11 cellular contexts compared by ENCODE assay signal in the genomic region with DNA sequence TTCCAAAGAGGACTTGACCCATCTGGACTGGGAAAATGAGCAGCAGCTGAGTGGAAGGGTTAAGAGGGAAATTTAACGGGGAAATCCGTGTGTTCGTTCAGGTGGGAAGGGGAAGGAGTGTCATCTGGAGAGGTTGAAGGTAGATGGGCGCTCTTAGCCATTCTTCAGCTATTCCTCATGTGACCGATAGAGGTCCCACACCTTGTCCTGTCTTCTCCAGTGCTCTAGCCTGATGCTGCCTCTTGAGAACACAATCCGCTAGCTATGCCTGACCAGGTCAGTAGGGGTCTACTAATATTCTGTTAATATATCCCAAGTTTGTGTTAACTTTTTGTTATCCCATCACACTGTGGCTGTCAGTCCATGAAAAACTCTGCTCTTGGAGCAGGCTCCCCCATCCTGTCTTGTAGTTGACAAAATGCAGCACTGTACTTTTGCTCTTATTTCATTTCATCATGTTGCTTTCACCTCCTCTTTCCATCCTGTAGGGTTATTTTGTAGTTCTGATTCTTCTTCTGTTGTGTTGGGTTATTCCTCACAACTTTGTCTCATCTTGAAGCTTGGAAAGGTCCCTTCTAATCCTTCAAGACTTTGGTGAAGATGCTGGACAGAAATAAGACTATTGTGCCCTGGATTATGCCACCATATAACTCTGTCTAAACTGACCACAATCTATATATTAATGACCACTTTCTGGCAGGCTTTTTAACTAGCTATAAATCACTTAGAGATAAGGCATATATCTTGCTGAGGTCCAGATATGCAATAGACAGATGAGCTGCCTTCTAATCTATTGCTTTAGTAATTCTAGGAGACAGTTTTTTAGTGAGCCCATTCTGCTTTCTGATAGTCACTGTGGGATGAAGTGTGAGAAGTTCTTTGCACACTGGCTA.
A peak's percentile ranks its signal among the peaks of the same experiment; 100 is the strongest.
DNase-seq lines count a peak whose midpoint lies in the region; ATAC-seq and TF ChIP-seq lines count a peak whose summit lies in the region.
"Had no signal": no experiment of that assay in that cellular context is flagged by ENCODE, and none has a peak within 500 bp of the region (broad histone marks: within the 10 kb centered on the region; RNA-seq: fewer than 3 reads in every experiment).

No MANE protein-coding gene starts in this region.

- CTCF ChIA-PET in PC-9 (lab: Charles Lee): interaction anchor here (1.3 kb wide), 1 partner anchor 214 kb away, joined by 4 read pairs; no protein-coding TSS in a partner anchor

- TF ChIP-seq CTCF in BE2C (IDR thresholded peaks at IDR 0.05; ENCODE audit: low read depth, low read length) (peak; percentile 52), GM23338 (conservative IDR thresholded peaks at IDR 0.05; ENCODE audit: low read depth in 2 of 2) (peak; percentile 66 to 84), fibroblast of pulmonary artery (IDR thresholded peaks at IDR 0.05; ENCODE audit: low read length, missing control alignments) (peak; percentile 35), PC-9 (conservative IDR thresholded peaks at IDR 0.05) (no peak)

- intact Hi-C loops in PC-9 (cut with micrococcal nuclease; ENCODE audit: unreplicated experiment): no loop called here

- H3K36me3 ChIP-seq in BE2C: no peaks in the 10 kb centered on the region
- no peaks in the 10 kb centered on the region for H3K36me3 ChIP-seq in GM23338 (ENCODE audit: insufficient read depth)
- no peaks in the 10 kb centered on the region; the same call in 1 of the 2 replicates for H3K36me3 ChIP-seq in PC-9 (ENCODE audit: low read depth)

- H3K79me2 ChIP-seq in GM23338 (replicated peaks; ENCODE audit: insufficient read depth) (no peaks in the 10 kb centered on the region), PC-9 (ENCODE audit: low read depth) (no peaks in the 10 kb centered on the region)

- H3K27me3 Mint-ChIP-seq in GM23338 (ENCODE audit: insufficient read depth, low read depth, poor library complexity): no peaks in the 10 kb centered on the region

- H3F3A ChIP-seq in GM23338 (replicated peaks; ENCODE audit: low read depth) (no peaks in the 10 kb centered on the region), PC-9 (ENCODE audit: insufficient read depth, low read depth) (peaks cover 3% of the 10 kb centered on the region; the same call in 1 of the 2 replicates)

- H3K4me1 Mint-ChIP-seq in GM23338: peaks cover 20% of the 10 kb centered on the region

- no peaks in the 10 kb centered on the region for H4K20me1 ChIP-seq in GM23338 (replicated peaks; ENCODE audit: insufficient read depth)
- no peaks in the 10 kb centered on the region for H4K20me1 ChIP-seq in PC-9 (ENCODE audit: insufficient read depth)

- H3K4me3 ChIP-seq in BE2C (ENCODE audit: low read depth, low read length) (no peak overlapping the region), GM23338 (no peak overlapping the region), fibroblast of pulmonary artery (replicated peaks; ENCODE audit: low read depth, low read length) (no peak overlapping the region), PC-9 (no peak overlapping the region)

- H3K9me3 Mint-ChIP-seq in GM23338: no peaks in the 10 kb centered on the region

- no peak overlapping the region for H2AFZ ChIP-seq in GM23338
- no peak overlapping the region for H2AFZ ChIP-seq in PC-9

- ATAC-seq in GM23338: peak; percentile 96
- ATAC-seq in HG03159 (IDR thresholded peaks at IDR 0.05; ENCODE audit: unreplicated experiment): no peak

- H3K4me2 ChIP-seq in GM23338: no peak overlapping the region
- H3K4me2 ChIP-seq in PC-9: no peak overlapping the region

- H3K27me3 ChIP-seq in BE2C (no peaks in the 10 kb centered on the region), GM23338 (ENCODE audit: insufficient read depth) (no peaks in the 10 kb centered on the region), PC-9 (ENCODE audit: insufficient read depth, low read depth) (no peaks in the 10 kb centered on the region)

- H3K4me3 Mint-ChIP-seq in GM23338: no peak overlapping the region

- H3K36me3 Mint-ChIP-seq in GM23338 (ENCODE audit: low read depth): no peaks in the 10 kb centered on the region

- H3K9me2 ChIP-seq in GM23338 (ENCODE audit: insufficient read depth): peaks cover 6% of the 10 kb centered on the region; the same call in 1 of the 2 replicates
- no peaks in the 10 kb centered on the region; the same call in 1 of the 2 replicates for H3K9me2 ChIP-seq in PC-9 (ENCODE audit: insufficient read depth)

- BruUV-seq in PC-9 (replicated peaks; lab: Mats Ljungman, UMichigan): no TSS peak

- H3K4me1 ChIP-seq in BE2C (no peaks in the 10 kb centered on the region), GM23338 (ENCODE audit: insufficient read depth) (peaks cover 18% of the 10 kb centered on the region), PC-9 (replicated peaks; ENCODE audit: insufficient read depth) (peaks cover 9% of the 10 kb centered on the region)

- H3K27ac Mint-ChIP-seq in GM23338: no peak overlapping the region

- no peak overlapping the region for H3K27ac ChIP-seq in GM23338 (ENCODE audit: low read depth)
- no peak overlapping the region for H3K27ac ChIP-seq in PC-9
- H3K27ac ChIP-seq: VCaP had no signal

- in situ Hi-C loops in SK-MEL-5 (cut with HindIII; ENCODE audit: low pct_unique_long_range_greater_than_20kb, low sequenced_read_pairs): no loop called here

- DNase-seq in BE2C: peak; percentile 11
- peak; percentile 87 for DNase-seq in GM23338 (ENCODE audit: low spot score)
- DNase-seq in SK-MEL-5 (ENCODE audit: low read depth, low spot score): peak; percentile 63
- no peak for DNase-seq in fibroblast of pulmonary artery (ENCODE audit: low read depth)
- no peak for DNase-seq in GM03348 (ENCODE audit: low spot score)
- DNase-seq in PC-9: no peak
- DNase-seq in LoVo (ENCODE audit: low spot score): no peak
- DNase-seq: mammary epithelial cell, NCI-H2029 had no signal

- POLR2A ChIA-PET in PC-9 (lab: Charles Lee; ENCODE audit: unreplicated experiment): interaction anchor here (0.7 kb wide), 1 partner anchor 25 kb away, joined by 6 read pairs; no protein-coding TSS in a partner anchor

- H3K9me3 ChIP-seq in BE2C (no peaks in the 10 kb centered on the region), PC-9 (ENCODE audit: insufficient read depth, low read depth) (no peaks in the 10 kb centered on the region)

TF ChIP-seq in GM23338, 12 proteins besides CTCF, POLR2A, EP300 and RAD21:
- no peak for TF ChIP-seq JUNB (IDR thresholded peaks at IDR 0.05; ENCODE audit: unreplicated experiment)
- TF ChIP-seq, protein P1, sequence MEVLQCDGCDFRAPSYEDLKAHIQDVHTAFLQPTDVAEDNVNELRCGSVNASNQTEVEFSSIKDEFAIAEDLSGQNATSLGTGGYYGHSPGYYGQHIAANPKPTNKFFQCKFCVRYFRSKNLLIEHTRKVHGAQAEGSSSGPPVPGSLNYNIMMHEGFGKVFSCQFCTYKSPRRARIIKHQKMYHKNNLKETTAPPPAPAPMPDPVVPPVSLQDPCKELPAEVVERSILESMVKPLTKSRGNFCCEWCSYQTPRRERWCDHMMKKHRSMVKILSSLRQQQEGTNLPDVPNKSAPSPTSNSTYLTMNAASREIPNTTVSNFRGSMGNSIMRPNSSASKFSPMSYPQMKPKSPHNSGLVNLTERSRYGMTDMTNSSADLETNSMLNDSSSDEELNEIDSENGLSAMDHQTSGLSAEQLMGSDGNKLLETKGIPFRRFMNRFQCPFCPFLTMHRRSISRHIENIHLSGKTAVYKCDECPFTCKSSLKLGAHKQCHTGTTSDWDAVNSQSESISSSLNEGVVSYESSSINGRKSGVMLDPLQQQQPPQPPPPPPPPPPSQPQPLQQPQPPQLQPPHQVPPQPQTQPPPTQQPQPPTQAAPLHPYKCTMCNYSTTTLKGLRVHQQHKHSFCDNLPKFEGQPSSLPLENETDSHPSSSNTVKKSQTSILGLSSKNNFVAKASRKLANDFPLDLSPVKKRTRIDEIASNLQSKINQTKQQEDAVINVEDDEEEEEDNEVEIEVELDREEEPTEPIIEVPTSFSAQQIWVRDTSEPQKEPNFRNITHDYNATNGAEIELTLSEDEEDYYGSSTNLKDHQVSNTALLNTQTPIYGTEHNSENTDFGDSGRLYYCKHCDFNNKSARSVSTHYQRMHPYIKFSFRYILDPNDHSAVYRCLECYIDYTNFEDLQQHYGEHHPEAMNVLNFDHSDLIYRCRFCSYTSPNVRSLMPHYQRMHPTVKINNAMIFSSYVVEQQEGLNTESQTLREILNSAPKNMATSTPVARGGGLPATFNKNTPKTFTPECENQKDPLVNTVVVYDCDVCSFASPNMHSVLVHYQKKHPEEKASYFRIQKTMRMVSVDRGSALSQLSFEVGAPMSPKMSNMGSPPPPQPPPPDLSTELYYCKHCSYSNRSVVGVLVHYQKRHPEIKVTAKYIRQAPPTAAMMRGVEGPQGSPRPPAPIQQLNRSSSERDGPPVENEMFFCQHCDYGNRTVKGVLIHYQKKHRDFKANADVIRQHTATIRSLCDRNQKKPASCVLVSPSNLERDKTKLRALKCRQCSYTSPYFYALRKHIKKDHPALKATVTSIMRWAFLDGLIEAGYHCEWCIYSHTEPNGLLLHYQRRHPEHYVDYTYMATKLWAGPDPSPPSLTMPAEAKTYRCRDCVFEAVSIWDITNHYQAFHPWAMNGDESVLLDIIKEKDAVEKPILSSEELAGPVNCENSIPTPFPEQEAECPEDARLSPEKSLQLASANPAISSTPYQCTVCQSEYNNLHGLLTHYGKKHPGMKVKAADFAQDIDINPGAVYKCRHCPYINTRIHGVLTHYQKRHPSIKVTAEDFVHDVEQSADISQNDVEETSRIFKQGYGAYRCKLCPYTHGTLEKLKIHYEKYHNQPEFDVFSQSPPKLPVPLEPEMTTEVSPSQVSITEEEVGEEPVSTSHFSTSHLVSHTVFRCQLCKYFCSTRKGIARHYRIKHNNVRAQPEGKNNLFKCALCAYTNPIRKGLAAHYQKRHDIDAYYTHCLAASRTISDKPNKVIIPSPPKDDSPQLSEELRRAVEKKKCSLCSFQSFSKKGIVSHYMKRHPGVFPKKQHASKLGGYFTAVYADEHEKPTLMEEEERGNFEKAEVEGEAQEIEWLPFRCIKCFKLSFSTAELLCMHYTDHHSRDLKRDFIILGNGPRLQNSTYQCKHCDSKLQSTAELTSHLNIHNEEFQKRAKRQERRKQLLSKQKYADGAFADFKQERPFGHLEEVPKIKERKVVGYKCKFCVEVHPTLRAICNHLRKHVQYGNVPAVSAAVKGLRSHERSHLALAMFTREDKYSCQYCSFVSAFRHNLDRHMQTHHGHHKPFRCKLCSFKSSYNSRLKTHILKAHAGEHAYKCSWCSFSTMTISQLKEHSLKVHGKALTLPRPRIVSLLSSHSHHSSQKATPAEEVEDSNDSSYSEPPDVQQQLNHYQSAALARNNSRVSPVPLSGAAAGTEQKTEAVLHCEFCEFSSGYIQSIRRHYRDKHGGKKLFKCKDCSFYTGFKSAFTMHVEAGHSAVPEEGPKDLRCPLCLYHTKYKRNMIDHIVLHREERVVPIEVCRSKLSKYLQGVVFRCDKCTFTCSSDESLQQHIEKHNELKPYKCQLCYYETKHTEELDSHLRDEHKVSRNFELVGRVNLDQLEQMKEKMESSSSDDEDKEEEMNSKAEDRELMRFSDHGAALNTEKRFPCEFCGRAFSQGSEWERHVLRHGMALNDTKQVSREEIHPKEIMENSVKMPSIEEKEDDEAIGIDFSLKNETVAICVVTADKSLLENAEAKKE (CRISPR knock-in tag; IDR thresholded peaks at IDR 0.05): peak; percentile 77; the same call in 1 of the 2 replicates

Comparison
In these comparisons a context has a peak if more than half of its experiments do, and no peak if none do; other contexts are left out.
1. DNase-seq: peak in BE2C (single experiment), GM23338 (single experiment) and SK-MEL-5 (single experiment); none in fibroblast of pulmonary artery (single experiment), GM03348 (single experiment), PC-9 (0 of 2) and LoVo (single experiment).